Comparison of ENCODE assay signal across 33 cellular contexts in the genomic region with DNA sequence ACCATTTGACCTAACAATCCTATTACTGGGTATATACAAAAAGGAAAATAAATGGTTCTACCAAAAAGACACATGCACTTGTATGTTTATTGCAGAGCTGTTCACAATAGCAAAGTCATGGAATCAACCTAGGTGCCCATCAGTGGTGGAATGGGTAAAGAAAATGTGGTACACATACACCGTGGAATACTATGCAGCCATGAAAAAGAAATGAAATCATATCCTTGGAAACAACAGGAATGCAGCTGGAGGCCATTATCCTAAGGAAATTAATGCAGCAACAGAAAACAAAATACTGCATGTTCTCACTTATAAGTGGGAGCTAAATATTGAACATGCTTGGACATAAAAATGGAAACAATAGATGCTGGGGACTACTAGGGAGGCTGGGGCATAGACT.
"Had no signal": no experiment of that assay in that cellular context is flagged by ENCODE, and none has a peak within 500 bp of the region (broad histone marks: within the 10 kb centered on the region; RNA-seq: fewer than 3 reads in every experiment).

No MANE protein-coding gene starts in this region.

- H3K27me3 ChIP-seq: adrenal gland, ascending aorta, body of pancreas, brain microvascular endothelial cell, breast epithelium, cardiac muscle cell had no signal

- H3K36me3 ChIP-seq: adrenal gland, ascending aorta, brain microvascular endothelial cell, breast epithelium, cardiac muscle cell had no signal

- DNase-seq: activated effector memory CD4-positive, alpha-beta T cell treated with anti-CD3 and anti-CD28 coated beads, Interleukin-2, amount 50 U/mL, for 16 hours; activated effector memory CD4-positive, alpha-beta T cell treated with Interleukin-2 at 50 U/mL for 16 hours; activated gamma-delta T cell; activated gamma-delta T cell treated with Interleukin-2 at 50 U/mL for 16 hours; activated naive CD4-positive, alpha-beta T cell; activated naive CD4-positive, alpha-beta T cell treated with anti-CD3 and anti-CD28 coated beads for 36 hours; activated naive CD4-positive, alpha-beta T cell treated with anti-CD3 and anti-CD28 coated beads, Interleukin-2, amount 10 ng/mL, durations not matched to agents 7 days and 5 days; activated naive CD4-positive, alpha-beta T cell treated with anti-CD3 and anti-CD28 coated beads, Interleukin-2, amount 50 U/mL, for 16 hours; activated naive CD4-positive, alpha-beta T cell treated with Interleukin-2 at 50 U/mL for 16 hours; activated naive CD8-positive, alpha-beta T cell treated with anti-CD3 and anti-CD28 coated beads for 36 hours; activated naive CD8-positive, alpha-beta T cell treated with anti-CD3 and anti-CD28 coated beads, Interleukin-2, amount 10 ng/mL, durations not matched to agents 7 days and 5 days; activated naive CD8-positive, alpha-beta T cell treated with anti-CD3 and anti-CD28 coated beads, Interleukin-2, amount 50 U/mL, for 24 hours; activated T-cell treated with anti-CD3 and anti-CD28 coated beads, Interleukin-2, amount 50 U/mL, for 4 hours; activated T-cell treated with anti-CD3 and anti-CD28 coated beads, Interleukin-2, amount 50 U/mL, for 48 hours; activated T-cell treated with anti-CD3 and anti-CD28 coated beads, Interleukin-2, amount 50 U/mL, for 72 hours; adrenal gland; amniotic stem cell; amygdala; anterior cingulate cortex; aorta; body of pancreas; brain microvascular endothelial cell; caudate nucleus; central memory CD4-positive, alpha-beta T cell; cerebellar nuclear complex had no signal

- H3K4me1 ChIP-seq: adrenal gland, ascending aorta, body of pancreas, breast epithelium had no signal

- H3K27ac ChIP-seq: adrenal gland, ascending aorta, body of pancreas, brain microvascular endothelial cell, breast epithelium, cardiac muscle cell had no signal

- H3K4me3 ChIP-seq: adrenal gland, ascending aorta, body of pancreas, breast epithelium, cardiac muscle cell had no signal

- ATAC-seq: activated naive CD4-positive, alpha-beta T cell treated with anti-CD3 and anti-CD28 coated beads, Interleukin-2, amount 50 U/mL, for 72 hours; activated naive CD8-positive, alpha-beta T cell treated with anti-CD3 and anti-CD28 coated beads, Interleukin-2, amount 50 U/mL, for 24 hours; activated T-cell treated with anti-CD3 and anti-CD28 coated beads, Interleukin-2, amount 50 U/mL, for 4 hours; activated T-cell treated with anti-CD3 and anti-CD28 coated beads, Interleukin-2, amount 50 U/mL, for 72 hours; activated T-helper 17 cell treated with anti-CD3 and anti-CD28 coated beads, Interleukin-2, amount 50 U/mL, for 72 hours; body of pancreas had no signal

- FAIRE-seq: astrocyte, bronchial epithelial cell, colon had no signal

- H3K9me3 ChIP-seq: body of pancreas had no signal
